In genomic region chr6:169237496-169238134, GRCh38 we compare ENCODE assay signal across 21 cellular contexts. TPM values are rescaled to one million over a fixed set of nuclear protein-coding genes. Genes with fewer than 3 reads are reported as not detected.
A peak's percentile ranks its signal among the peaks of the same experiment; 100 is the strongest.
DNase-seq lines count a peak whose midpoint lies in the region; ATAC-seq, FAIRE-seq and TF ChIP-seq lines count a peak whose summit lies in the region.
"Had no signal": no experiment of that assay in that cellular context is flagged by ENCODE, and none has a peak within 500 bp of the region (broad histone marks: within the 10 kb centered on the region; RNA-seq: fewer than 3 reads in every experiment).

No MANE protein-coding gene starts in this region.

- H3K36me3 ChIP-seq in IMR-90 (ENCODE audit: control insufficient read depth, insufficient read depth, low read length) = peaks cover 48% of the 10 kb centered on the region
- no peaks in the 10 kb centered on the region for H3K36me3 ChIP-seq in HepG2 (replicated peaks in 1 of 2; ENCODE audit: control insufficient read depth in 1 of 2, insufficient read depth in 2 of 2, low read length in 2 of 2)
- H3K36me3 ChIP-seq in spleen = no peaks in the 10 kb centered on the region
- H3K36me3 ChIP-seq: SJCRH30 had no signal

- H3K14ac ChIP-seq in IMR-90 (replicated peaks; ENCODE audit: low read depth, low read length) = no peak overlapping the region

- H2BK120ac ChIP-seq in IMR-90 (ENCODE audit: low read depth, low read length) = no peak overlapping the region

- no peaks in the 10 kb centered on the region for H3K9me3 ChIP-seq in IMR-90 (ENCODE audit: control insufficient read depth, insufficient read depth, low read length)
- peaks cover 10% of the 10 kb centered on the region for H3K9me3 ChIP-seq in HepG2 (ENCODE audit: low read length)
- H3K9me3 ChIP-seq in spleen = peaks cover 0 to 12% (median 0%) of the 10 kb centered on the region in 8 donors
- H3K9me3 ChIP-seq: MG63, SJCRH30 had no signal

- no peak overlapping the region for H2BK5ac ChIP-seq in IMR-90 (ENCODE audit: low read depth, low read length, poor library complexity, severe bottlenecking)

- H4K91ac ChIP-seq in IMR-90 (ENCODE audit: insufficient read depth, low read depth, low read length) = no peak overlapping the region

- ATAC-seq in IMR-90 (ENCODE audit: low read depth) = no peak
- ATAC-seq in HepG2 = no peak
- no peak for ATAC-seq in HG02852 (IDR thresholded peaks at IDR 0.05; ENCODE audit: unreplicated experiment)
- ATAC-seq: Panc1 had no signal

- CTCF ChIA-PET in IMR-90 (lab: Yijun Ruan, JAX) (interaction anchor here (0.6 kb wide), 1 partner anchor 116 kb away, joined by 3 read pairs; no protein-coding TSS in a partner anchor), HepG2 (lab: Yijun Ruan, JAX; ENCODE audit: low intra/inter-chr PET ratio, low total read pairs) (no interaction called here)

- 0 out of 2 replicates have a peak, but pooled peaks cover 12% of the 10 kb centered on the region for H3K9me1 ChIP-seq in IMR-90 (ENCODE audit: insufficient read depth, low read length)

- H4K20me1 ChIP-seq in IMR-90 (ENCODE audit: insufficient read depth, low read length) (no peaks in the 10 kb centered on the region; the same call in 1 of the 2 replicates), HepG2 (ENCODE audit: insufficient read depth, low read length) (no peaks in the 10 kb centered on the region)

- H3K4me3 ChIP-seq in IMR-90 (ENCODE audit: insufficient read depth, low read depth, low read length) = no peak overlapping the region
- no peak overlapping the region; a peak in 1 of 6 replicates for H3K4me3 ChIP-seq in HepG2 (replicated peaks in 1 of 3; ENCODE audit: insufficient read depth in 1 of 3, low read depth in 2 of 3, low read length in 3 of 3)
- H3K4me3 ChIP-seq in spleen = no peak overlapping the region
- H3K4me3 ChIP-seq: MG63, SJCRH30 had no signal

- TF ChIP-seq RAD21 in IMR-90 (IDR thresholded peaks at IDR 0.05; ENCODE audit: low read length) (no peak), HepG2 (CRISPR knock-in tag; IDR thresholded peaks at IDR 0.05) (no peak)

- no peaks in the 10 kb centered on the region for H3K79me2 ChIP-seq in HepG2 (ENCODE audit: insufficient read depth, low read length)

- H4K5ac ChIP-seq in IMR-90 (ENCODE audit: low read depth, low read length) = no peak overlapping the region

- H3K4ac ChIP-seq in IMR-90 (ENCODE audit: low read depth, low read length) = no peak overlapping the region

- no peak overlapping the region for H4K8ac ChIP-seq in IMR-90 (ENCODE audit: low read depth in 2 of 2, low read length in 2 of 2)

- TF ChIP-seq POLR2A in IMR-90 (IDR thresholded peaks at IDR 0.05; ENCODE audit: low read depth, low read length) = no peak
- no peak for TF ChIP-seq POLR2A in HepG2 (IDR thresholded peaks at IDR 0.05; ENCODE audit: insufficient read depth in 1 of 2, low read depth in 2 of 2, low read length in 2 of 2)
- no peak for TF ChIP-seq POLR2A in spleen (IDR thresholded peaks at IDR 0.05)

- H3K56ac ChIP-seq in IMR-90 (ENCODE audit: extremely low read depth, insufficient read depth, low read length) = no peak overlapping the region

- no peak overlapping the region for H3K18ac ChIP-seq in IMR-90 (ENCODE audit: low read depth, low read length)

- BruUV-seq in IMR-90 (replicated peaks; lab: Mats Ljungman, UMichigan) = no TSS peak
- BruUV-seq in HepG2 (replicated peaks; lab: Mats Ljungman, UMichigan) = no TSS peak

- peak; percentile 11 for DNase-seq in NCI-H510A treated with DMSO at 0.1 percent for 48 hours (lab: John Stamatoyannopoulos, UW)
- DNase-seq in NCI-H510A (lab: John Stamatoyannopoulos, UW) = no peak
- no peak for DNase-seq in IMR-90
- no peak for DNase-seq in HepG2 (ENCODE audit: low spot score)
- DNase-seq in spleen = peak; percentile 64
- DNase-seq in middle frontal gyrus (ENCODE audit: extremely low spot score, low spot score) = no peak
- no peak for DNase-seq in OCI-M1 (lab: John Stamatoyannopoulos, UW)
- DNase-seq: DND-41, H7, Kasumi-1, MG63, NCI-H1417 treated with DMSO at 0.1 percent for 48 hours, NCI-H1930, NCI-H748 treated with DMSO at 0.1 percent for 48 hours, SJCRH30 had no signal

- H3K4me1 ChIP-seq in IMR-90 (ENCODE audit: control insufficient read depth, insufficient read depth, low read length) (no peaks in the 10 kb centered on the region; the same call in 1 of the 2 replicates), HepG2 (ENCODE audit: insufficient read depth, low read length) (no peaks in the 10 kb centered on the region), spleen (no peaks in the 10 kb centered on the region)
- H3K4me1 ChIP-seq: SJCRH30 had no signal

- no peak overlapping the region for H3K23ac ChIP-seq in IMR-90 (ENCODE audit: low read depth, low read length)

- no peak overlapping the region for H2BK15ac ChIP-seq in IMR-90 (ENCODE audit: low read depth, low read length)

- H3K27ac ChIP-seq in IMR-90 (ENCODE audit: insufficient read depth, low read length) (no peak overlapping the region), HepG2 (ENCODE audit: extremely low read length, insufficient read depth, low read length) (no peak overlapping the region), spleen (no peak overlapping the region)
- H3K27ac ChIP-seq: C4-2B, HL-60, SJCRH30 had no signal

- H2BK20ac ChIP-seq in IMR-90 (ENCODE audit: low read depth, low read length) = no peak overlapping the region

- TF ChIP-seq EP300 in HepG2 (IDR thresholded peaks at IDR 0.05; ENCODE audit: low read depth in 2 of 2, low read length in 2 of 2) (no peak), HepG2 (CRISPR knock-in tag; IDR thresholded peaks at IDR 0.05; ENCODE audit: borderline replicate concordance) (no peak)

- TF ChIP-seq CTCF in IMR-90 (conservative IDR thresholded peaks at IDR 0.05; ENCODE audit: low read depth, low read length) (no peak), HepG2 (CRISPR knock-in tag; IDR thresholded peaks at IDR 0.05) (no peak), spleen (IDR thresholded peaks at IDR 0.05 in 8 of 11, conservative IDR thresholded peaks at IDR 0.05 in 3 of 11) (no peak)

- no peak for FAIRE-seq in HepG2 (lab: Jason Lieb, UNC)
- FAIRE-seq: GM12891 had no signal

- POLR2A ChIA-PET in IMR-90 (lab: Charles Lee; ENCODE audit: unreplicated experiment) = no interaction called here
- POLR2A ChIA-PET in HepG2 (lab: Yijun Ruan, JAX) = no interaction called here

- H2AK5ac ChIP-seq in IMR-90 (ENCODE audit: low read depth, low read length) = no peak overlapping the region

- H3K9ac ChIP-seq in IMR-90 (ENCODE audit: low read depth, low read length) = no peak overlapping the region
- H3K9ac ChIP-seq in HepG2 (ENCODE audit: insufficient read depth, low read depth, low read length) = no peak overlapping the region

- H3K27me3 ChIP-seq in IMR-90 (ENCODE audit: control insufficient read depth, insufficient read depth, low read length) (no peaks in the 10 kb centered on the region), HepG2 (ENCODE audit: control insufficient read depth in 1 of 2, insufficient read depth in 2 of 2, low read length in 2 of 2) (peaks cover 6 to 47% of the 10 kb centered on the region in 2 experiments; a peak in 4 of 5 replicates), spleen (replicated peaks in 1 of 7) (no peaks in the 10 kb centered on the region)
- H3K27me3 ChIP-seq: MG63, SJCRH30 had no signal

- H2AFZ ChIP-seq in IMR-90 (replicated peaks; ENCODE audit: low read length, poor library complexity) = no peak overlapping the region
- no peak overlapping the region for H2AFZ ChIP-seq in HepG2 (ENCODE audit: low read length)

- 86% methylated on average over 20 of the region's 25 CpGs; no CpG with 5 or more reads in 1 of the 2 experiments for WGBS in IMR-90 (ENCODE audit: extremely low coverage in 2 of 2, insufficient read length in 1 of 2), 2 experiments
- 6% methylated on average over 14 of the region's 25 CpGs for WGBS in HepG2 (ENCODE audit: low lambda C conversion rate)
- 79 to 88% (median 85%) methylated on average over 19 to 25 of the region's 25 CpGs for WGBS in spleen, 5 donors

- no peaks in the 10 kb centered on the region for H3K79me1 ChIP-seq in IMR-90 (ENCODE audit: low read depth in 1 of 2, low read length in 2 of 2)

- no peak overlapping the region for H3K4me2 ChIP-seq in IMR-90 (ENCODE audit: low read depth, low read length)
- H3K4me2 ChIP-seq in HepG2 (ENCODE audit: low read depth, low read length) = no peak overlapping the region

- in situ Hi-C loops in IMR-90 (cut with MboI; ENCODE audit: low sequenced_read_pairs) = no loop called here
- in situ Hi-C loops in HepG2 (cut with HindIII; ENCODE audit: extremely low pct_ligation_motif_present, low pct_unique_long_range_greater_than_20kb) = no loop called here

- intact Hi-C loops in IMR-90 (cut with micrococcal nuclease) (no loop called here), HepG2 (cut with micrococcal nuclease; ENCODE audit: unreplicated experiment) (no loop called here), spleen (cut with DNase I; ENCODE audit: low total_unique reads) (no loop called here)

- peak overlapping the region; percentile 57 for H2AK9ac ChIP-seq in IMR-90 (replicated peaks; ENCODE audit: low read depth, low read length, poor library complexity)

- dilution Hi-C loops in IMR-90 (cut with HindIII; ENCODE audit: low sequenced_read_pairs, unreplicated experiment) = no loop called here

RNA-seq across cellular contexts. Expression of gene THBS2, which starts 16.0 kb away (rescaled TPM):
- total RNA-seq in IMR-90 (2012; rRNA removed) (101 and 113 TPM in 2 replicates), HepG2 (2016; rRNA removed; fragmentation: Illumina TruSeq; extraction: Trizol) (0.08 and 0.15 TPM in 2 replicates), spleen (10 to 100 TPM in 2 of 7 donors, 1 to 10 TPM in 5; 2.5 to 24.9 (median 8.1) TPM)
- polyA plus RNA-seq in IMR-90 (2012; rRNA removed) (97.3 and 106 TPM in 2 replicates), HepG2 (2011; rRNA removed) (0.12 and 0.26 TPM in 2 replicates), spleen (1 to 10 TPM; 1.2 to 2.7 (median 1.5) TPM)
- polyA plus RNA-seq in IMR-90 (2012; cell fraction: cytosol; rRNA removed) = 99.4 and 135 TPM in 2 replicates
- polyA plus RNA-seq in IMR-90 (2012; cell fraction: nucleus; rRNA removed; ENCODE audit: low replicate concordance) = 137 and 172 TPM in 2 replicates
- not detected in 2 replicates for total RNA-seq in HepG2 (2016; cell fraction: cytosol; rRNA removed; fragmentation: Illumina TruSeq; extraction: Trizol; ENCODE audit: low read depth)
- 0.10 and 0.30 TPM in 2 replicates for total RNA-seq in HepG2 (2016; cell fraction: insoluble cytoplasmic fraction; rRNA removed; fragmentation: Illumina TruSeq; extraction: Trizol)
- total RNA-seq in HepG2 (2016; cell fraction: membrane; rRNA removed; fragmentation: Illumina TruSeq; extraction: Trizol) = 0.31 TPM in 1 of 2 replicates, not detected in the other
- 0.31 and 0.41 TPM in 2 replicates for total RNA-seq in HepG2 (2016; cell fraction: nucleus; rRNA removed; fragmentation: Illumina TruSeq; extraction: Trizol)
- polyA plus RNA-seq in HepG2 (2011; cell fraction: cytosol; rRNA removed) = 0.05 and 0.24 TPM in 2 replicates
- 0.28 and 0.40 TPM in 2 replicates for polyA plus RNA-seq in HepG2 (2011; cell fraction: nucleus; rRNA removed)
- polyA plus RNA-seq in HepG2 (2012) = 0.05 and 0.27 TPM in 2 replicates
- 0.05 TPM in 1 of 2 replicates, not detected in the other for polyA plus RNA-seq in HepG2 (2016; cell fraction: cytosol; fragmentation: Illumina TruSeq; extraction: Trizol; ENCODE audit: low read depth)
- not detected in 2 replicates for polyA plus RNA-seq in HepG2 (2016; cell fraction: insoluble cytoplasmic fraction; fragmentation: Illumina TruSeq; extraction: Trizol; ENCODE audit: low read depth)
- not detected in 2 replicates for polyA plus RNA-seq in HepG2 (2016; cell fraction: membrane; fragmentation: Illumina TruSeq; extraction: Trizol; ENCODE audit: low read depth)
- 0.48 and 1.0 TPM in 2 replicates for polyA plus RNA-seq in HepG2 (2016; cell fraction: nucleus; fragmentation: Illumina TruSeq; extraction: Trizol; ENCODE audit: insufficient read depth, low read depth)
- 0.75 and 0.82 TPM in 2 replicates for polyA minus RNA-seq in HepG2 (2011; rRNA and poly(A)+ RNA removed; ENCODE audit: low replicate concordance)
- polyA minus RNA-seq in HepG2 (2011; cell fraction: cytosol; rRNA and poly(A)+ RNA removed) = 0.20 TPM in 1 of 2 replicates, not detected in the other
- 0.13 and 0.75 TPM in 2 replicates for polyA minus RNA-seq in HepG2 (2011; cell fraction: nucleus; rRNA and poly(A)+ RNA removed)
- total RNA-seq: NCI-H460 had no signal

Comparison
In these comparisons a context has a peak if more than half of its experiments do, and no peak if none do; other contexts are left out.
1. DNase-seq: peak in NCI-H510A treated with DMSO at 0.1 percent for 48 hours (single experiment) and spleen (single experiment); none in NCI-H510A (single experiment), IMR-90 (single experiment), HepG2 (single experiment), middle frontal gyrus (single experiment) and OCI-M1 (single experiment).